In the genomic region with DNA sequence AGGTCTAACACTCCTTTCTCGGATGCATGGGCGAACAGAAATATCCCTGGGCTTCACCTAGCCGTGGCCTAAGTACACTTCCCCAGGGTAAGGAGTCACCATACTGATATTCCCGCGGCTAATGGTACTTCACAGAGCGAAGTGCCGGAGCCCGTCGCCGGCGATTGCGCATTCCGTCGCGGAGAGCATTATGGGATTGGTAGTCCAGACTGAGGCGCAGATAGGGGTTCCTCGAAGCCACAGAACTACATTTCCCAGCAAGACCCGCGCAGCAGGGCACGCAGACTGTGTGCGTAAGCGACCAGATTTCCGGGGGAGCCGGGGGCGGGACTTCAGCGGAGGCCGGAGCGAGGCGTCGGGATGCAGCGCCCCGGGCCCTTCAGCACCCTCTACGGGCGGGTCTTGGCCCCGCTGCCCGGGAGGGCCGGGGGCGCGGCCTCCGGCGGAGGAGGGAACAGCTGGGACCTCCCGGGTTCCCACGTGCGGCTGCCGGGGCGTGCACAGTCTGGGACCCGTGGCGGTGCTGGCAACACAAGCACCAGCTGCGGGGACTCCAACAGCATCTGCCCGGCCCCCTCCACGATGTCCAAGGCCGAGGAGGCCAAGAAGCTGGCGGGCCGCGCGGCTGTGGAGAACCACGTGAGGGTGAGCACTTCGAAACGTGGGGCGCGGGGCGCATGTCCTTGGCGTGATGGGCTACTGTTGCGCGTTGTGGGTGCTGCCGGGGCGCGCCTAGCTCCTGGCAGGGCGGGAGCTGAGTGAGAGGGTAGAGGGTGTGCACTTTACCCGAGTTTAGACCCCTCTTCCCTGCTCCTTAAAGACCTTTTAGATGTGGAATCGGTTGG, we compare ENCODE assay signal across 1 cellular context.
TF ChIP-seq lines count a peak whose summit lies in the region.

A gene (plus strand): TSS at position 335 of the 845 bp plus-strand sequence. CDS start 26 bp downstream, at position 361.

TF ChIP-seq in H1, 55 proteins besides CTCF, POLR2A, EP300 and RAD21 (continues in another document):
- TF ChIP-seq CHD2 (IDR thresholded peaks at IDR 0.05; ENCODE audit: low read length) = peak; percentile 80
- TF ChIP-seq, protein P1, sequence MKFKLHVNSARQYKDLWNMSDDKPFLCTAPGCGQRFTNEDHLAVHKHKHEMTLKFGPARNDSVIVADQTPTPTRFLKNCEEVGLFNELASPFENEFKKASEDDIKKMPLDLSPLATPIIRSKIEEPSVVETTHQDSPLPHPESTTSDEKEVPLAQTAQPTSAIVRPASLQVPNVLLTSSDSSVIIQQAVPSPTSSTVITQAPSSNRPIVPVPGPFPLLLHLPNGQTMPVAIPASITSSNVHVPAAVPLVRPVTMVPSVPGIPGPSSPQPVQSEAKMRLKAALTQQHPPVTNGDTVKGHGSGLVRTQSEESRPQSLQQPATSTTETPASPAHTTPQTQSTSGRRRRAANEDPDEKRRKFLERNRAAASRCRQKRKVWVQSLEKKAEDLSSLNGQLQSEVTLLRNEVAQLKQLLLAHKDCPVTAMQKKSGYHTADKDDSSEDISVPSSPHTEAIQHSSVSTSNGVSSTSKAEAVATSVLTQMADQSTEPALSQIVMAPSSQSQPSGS (IDR thresholded peaks at IDR 0.05; ENCODE audit: low read length) = no peak
- TF ChIP-seq CEBPB (IDR thresholded peaks at IDR 0.05; ENCODE audit: low read depth, low read length) = peak; percentile 75
- no peak for TF ChIP-seq RXRA (IDR thresholded peaks at IDR 0.05; ENCODE audit: insufficient read depth, low read depth, low read length)
- no peak for TF ChIP-seq YY1 (IDR thresholded peaks at IDR 0.05; ENCODE audit: low read depth, low read length)
- 0 out of 2 replicates have a peak, but pooled peaks have one; percentile 44 for TF ChIP-seq FOSL1 (IDR thresholded peaks at IDR 0.05; ENCODE audit: insufficient read depth, low read depth, low read length)
- TF ChIP-seq POLR2AphosphoS5 (IDR thresholded peaks at IDR 0.05; ENCODE audit: low read depth, low read length) = peak; percentile 75; the same call in 1 of the 2 replicates
- TF ChIP-seq CTBP2 (IDR thresholded peaks at IDR 0.05; ENCODE audit: borderline replicate concordance, insufficient read depth, insufficient read length, low read length) = peak; percentile 84
- TF ChIP-seq, protein P2, sequence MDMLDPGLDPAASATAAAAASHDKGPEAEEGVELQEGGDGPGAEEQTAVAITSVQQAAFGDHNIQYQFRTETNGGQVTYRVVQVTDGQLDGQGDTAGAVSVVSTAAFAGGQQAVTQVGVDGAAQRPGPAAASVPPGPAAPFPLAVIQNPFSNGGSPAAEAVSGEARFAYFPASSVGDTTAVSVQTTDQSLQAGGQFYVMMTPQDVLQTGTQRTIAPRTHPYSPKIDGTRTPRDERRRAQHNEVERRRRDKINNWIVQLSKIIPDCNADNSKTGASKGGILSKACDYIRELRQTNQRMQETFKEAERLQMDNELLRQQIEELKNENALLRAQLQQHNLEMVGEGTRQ (IDR thresholded peaks at IDR 0.05; ENCODE audit: low read length) = no peak
- no peak for TF ChIP-seq EZH2 (IDR thresholded peaks at IDR 0.05; ENCODE audit: low read depth, low read length, severe bottlenecking)
- peak; percentile 34; the same call in 1 of the 2 replicates for TF ChIP-seq JUND (IDR thresholded peaks at IDR 0.05; ENCODE audit: low read length)
- TF ChIP-seq TCF12 (IDR thresholded peaks at IDR 0.05; ENCODE audit: low read depth, low read length) = 0 out of 2 replicates have a peak, but pooled peaks have one; percentile 3
- TF ChIP-seq TAF7 (optimal IDR thresholded peaks at IDR 0.05; ENCODE audit: borderline replicate concordance, low read depth, low read length) = peak; percentile 52
- TF ChIP-seq, protein P3, sequence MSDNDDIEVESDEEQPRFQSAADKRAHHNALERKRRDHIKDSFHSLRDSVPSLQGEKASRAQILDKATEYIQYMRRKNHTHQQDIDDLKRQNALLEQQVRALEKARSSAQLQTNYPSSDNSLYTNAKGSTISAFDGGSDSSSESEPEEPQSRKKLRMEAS (IDR thresholded peaks at IDR 0.05) = peak; percentile 95
- TF ChIP-seq ASH2L (IDR thresholded peaks at IDR 0.05; ENCODE audit: low read length) = peak; percentile 22
- TF ChIP-seq KDM4A (IDR thresholded peaks at IDR 0.05; ENCODE audit: low read depth, low read length, severe bottlenecking) = peak; percentile 88
- TF ChIP-seq GTF2F1 (IDR thresholded peaks at IDR 0.05; ENCODE audit: borderline replicate concordance, low read depth, low read length) = peak; percentile 46; the same call in 1 of the 2 replicates
- TF ChIP-seq HDAC2 (IDR thresholded peaks at IDR 0.05; ENCODE audit: borderline replicate concordance in 1 of 2, low read depth in 2 of 2, low read length in 2 of 2) = 0 out of 4 replicates have a peak, but pooled peaks of 1 of the 2 experiments have one; percentile 67
- TF ChIP-seq BACH1 (IDR thresholded peaks at IDR 0.05; ENCODE audit: low read length) = no peak
- no peak for TF ChIP-seq ZNF274 (IDR thresholded peaks at IDR 0.05; ENCODE audit: borderline replicate concordance, extremely low read depth, low read length)
- TF ChIP-seq SUZ12 (IDR thresholded peaks at IDR 0.05; ENCODE audit: low read length) = no peak
- TF ChIP-seq HDAC6 (IDR thresholded peaks at IDR 0.05; ENCODE audit: low read depth, low read length) = no peak
- no peak for TF ChIP-seq EGR1 (IDR thresholded peaks at IDR 0.05; ENCODE audit: borderline replicate concordance, low read depth, low read length)
- TF ChIP-seq TAF1 (IDR thresholded peaks at IDR 0.05; ENCODE audit: low read depth, low read length) = peak; percentile 85
- TF ChIP-seq BCL11A (IDR thresholded peaks at IDR 0.05; ENCODE audit: low read depth in 2 of 2, low read length in 2 of 2) = no peak
- TF ChIP-seq, protein P4, sequence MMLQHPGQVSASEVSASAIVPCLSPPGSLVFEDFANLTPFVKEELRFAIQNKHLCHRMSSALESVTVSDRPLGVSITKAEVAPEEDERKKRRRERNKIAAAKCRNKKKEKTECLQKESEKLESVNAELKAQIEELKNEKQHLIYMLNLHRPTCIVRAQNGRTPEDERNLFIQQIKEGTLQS (IDR thresholded peaks at IDR 0.05; ENCODE audit: insufficient read depth, low read depth, low read length) = peak; percentile 97
- no peak for TF ChIP-seq NRF1 (IDR thresholded peaks at IDR 0.05; ENCODE audit: low read depth, low read length)
- peak; percentile 56 for TF ChIP-seq RNF2 (IDR thresholded peaks at IDR 0.05; ENCODE audit: borderline replicate concordance, low read depth, low read length, missing control alignments, poor library complexity, severe bottlenecking)
- 0 out of 2 replicates have a peak, but pooled peaks have one; percentile 57 for TF ChIP-seq RBBP5 (IDR thresholded peaks at IDR 0.05; ENCODE audit: borderline replicate concordance, low read depth, low read length)
- TF ChIP-seq SIN3A (conservative IDR thresholded peaks at IDR 0.05 in 1 of 2, IDR thresholded peaks at IDR 0.05 in 1 of 2; ENCODE audit: low read depth in 1 of 2, low read length in 2 of 2) = peak; percentile 65 to 84; a peak in 2 of 4 replicates
- no peak for TF ChIP-seq CBX8 (IDR thresholded peaks at IDR 0.05; ENCODE audit: borderline replicate concordance, low read depth, low read length)
- TF ChIP-seq CBX5 (IDR thresholded peaks at IDR 0.05; ENCODE audit: low read depth, low read length) = no peak
- peak; percentile 64; the same call in 1 of the 2 replicates for TF ChIP-seq PHF8 (conservative IDR thresholded peaks at IDR 0.05; ENCODE audit: low read depth, low read length)
- TF ChIP-seq CHD1 (IDR thresholded peaks at IDR 0.05; ENCODE audit: low read depth, low read length) = no peak
- TF ChIP-seq SIX5 (IDR thresholded peaks at IDR 0.05; ENCODE audit: low read depth, low read length) = peak; percentile 97
- peak; percentile 64 for TF ChIP-seq TEAD4 (IDR thresholded peaks at IDR 0.05; ENCODE audit: low read depth, low read length)
- TF ChIP-seq SIRT6 (IDR thresholded peaks at IDR 0.05; ENCODE audit: low read length) = no peak
- no peak for TF ChIP-seq KDM5A (IDR thresholded peaks at IDR 0.05; ENCODE audit: low read length)
- TF ChIP-seq, protein P5, sequence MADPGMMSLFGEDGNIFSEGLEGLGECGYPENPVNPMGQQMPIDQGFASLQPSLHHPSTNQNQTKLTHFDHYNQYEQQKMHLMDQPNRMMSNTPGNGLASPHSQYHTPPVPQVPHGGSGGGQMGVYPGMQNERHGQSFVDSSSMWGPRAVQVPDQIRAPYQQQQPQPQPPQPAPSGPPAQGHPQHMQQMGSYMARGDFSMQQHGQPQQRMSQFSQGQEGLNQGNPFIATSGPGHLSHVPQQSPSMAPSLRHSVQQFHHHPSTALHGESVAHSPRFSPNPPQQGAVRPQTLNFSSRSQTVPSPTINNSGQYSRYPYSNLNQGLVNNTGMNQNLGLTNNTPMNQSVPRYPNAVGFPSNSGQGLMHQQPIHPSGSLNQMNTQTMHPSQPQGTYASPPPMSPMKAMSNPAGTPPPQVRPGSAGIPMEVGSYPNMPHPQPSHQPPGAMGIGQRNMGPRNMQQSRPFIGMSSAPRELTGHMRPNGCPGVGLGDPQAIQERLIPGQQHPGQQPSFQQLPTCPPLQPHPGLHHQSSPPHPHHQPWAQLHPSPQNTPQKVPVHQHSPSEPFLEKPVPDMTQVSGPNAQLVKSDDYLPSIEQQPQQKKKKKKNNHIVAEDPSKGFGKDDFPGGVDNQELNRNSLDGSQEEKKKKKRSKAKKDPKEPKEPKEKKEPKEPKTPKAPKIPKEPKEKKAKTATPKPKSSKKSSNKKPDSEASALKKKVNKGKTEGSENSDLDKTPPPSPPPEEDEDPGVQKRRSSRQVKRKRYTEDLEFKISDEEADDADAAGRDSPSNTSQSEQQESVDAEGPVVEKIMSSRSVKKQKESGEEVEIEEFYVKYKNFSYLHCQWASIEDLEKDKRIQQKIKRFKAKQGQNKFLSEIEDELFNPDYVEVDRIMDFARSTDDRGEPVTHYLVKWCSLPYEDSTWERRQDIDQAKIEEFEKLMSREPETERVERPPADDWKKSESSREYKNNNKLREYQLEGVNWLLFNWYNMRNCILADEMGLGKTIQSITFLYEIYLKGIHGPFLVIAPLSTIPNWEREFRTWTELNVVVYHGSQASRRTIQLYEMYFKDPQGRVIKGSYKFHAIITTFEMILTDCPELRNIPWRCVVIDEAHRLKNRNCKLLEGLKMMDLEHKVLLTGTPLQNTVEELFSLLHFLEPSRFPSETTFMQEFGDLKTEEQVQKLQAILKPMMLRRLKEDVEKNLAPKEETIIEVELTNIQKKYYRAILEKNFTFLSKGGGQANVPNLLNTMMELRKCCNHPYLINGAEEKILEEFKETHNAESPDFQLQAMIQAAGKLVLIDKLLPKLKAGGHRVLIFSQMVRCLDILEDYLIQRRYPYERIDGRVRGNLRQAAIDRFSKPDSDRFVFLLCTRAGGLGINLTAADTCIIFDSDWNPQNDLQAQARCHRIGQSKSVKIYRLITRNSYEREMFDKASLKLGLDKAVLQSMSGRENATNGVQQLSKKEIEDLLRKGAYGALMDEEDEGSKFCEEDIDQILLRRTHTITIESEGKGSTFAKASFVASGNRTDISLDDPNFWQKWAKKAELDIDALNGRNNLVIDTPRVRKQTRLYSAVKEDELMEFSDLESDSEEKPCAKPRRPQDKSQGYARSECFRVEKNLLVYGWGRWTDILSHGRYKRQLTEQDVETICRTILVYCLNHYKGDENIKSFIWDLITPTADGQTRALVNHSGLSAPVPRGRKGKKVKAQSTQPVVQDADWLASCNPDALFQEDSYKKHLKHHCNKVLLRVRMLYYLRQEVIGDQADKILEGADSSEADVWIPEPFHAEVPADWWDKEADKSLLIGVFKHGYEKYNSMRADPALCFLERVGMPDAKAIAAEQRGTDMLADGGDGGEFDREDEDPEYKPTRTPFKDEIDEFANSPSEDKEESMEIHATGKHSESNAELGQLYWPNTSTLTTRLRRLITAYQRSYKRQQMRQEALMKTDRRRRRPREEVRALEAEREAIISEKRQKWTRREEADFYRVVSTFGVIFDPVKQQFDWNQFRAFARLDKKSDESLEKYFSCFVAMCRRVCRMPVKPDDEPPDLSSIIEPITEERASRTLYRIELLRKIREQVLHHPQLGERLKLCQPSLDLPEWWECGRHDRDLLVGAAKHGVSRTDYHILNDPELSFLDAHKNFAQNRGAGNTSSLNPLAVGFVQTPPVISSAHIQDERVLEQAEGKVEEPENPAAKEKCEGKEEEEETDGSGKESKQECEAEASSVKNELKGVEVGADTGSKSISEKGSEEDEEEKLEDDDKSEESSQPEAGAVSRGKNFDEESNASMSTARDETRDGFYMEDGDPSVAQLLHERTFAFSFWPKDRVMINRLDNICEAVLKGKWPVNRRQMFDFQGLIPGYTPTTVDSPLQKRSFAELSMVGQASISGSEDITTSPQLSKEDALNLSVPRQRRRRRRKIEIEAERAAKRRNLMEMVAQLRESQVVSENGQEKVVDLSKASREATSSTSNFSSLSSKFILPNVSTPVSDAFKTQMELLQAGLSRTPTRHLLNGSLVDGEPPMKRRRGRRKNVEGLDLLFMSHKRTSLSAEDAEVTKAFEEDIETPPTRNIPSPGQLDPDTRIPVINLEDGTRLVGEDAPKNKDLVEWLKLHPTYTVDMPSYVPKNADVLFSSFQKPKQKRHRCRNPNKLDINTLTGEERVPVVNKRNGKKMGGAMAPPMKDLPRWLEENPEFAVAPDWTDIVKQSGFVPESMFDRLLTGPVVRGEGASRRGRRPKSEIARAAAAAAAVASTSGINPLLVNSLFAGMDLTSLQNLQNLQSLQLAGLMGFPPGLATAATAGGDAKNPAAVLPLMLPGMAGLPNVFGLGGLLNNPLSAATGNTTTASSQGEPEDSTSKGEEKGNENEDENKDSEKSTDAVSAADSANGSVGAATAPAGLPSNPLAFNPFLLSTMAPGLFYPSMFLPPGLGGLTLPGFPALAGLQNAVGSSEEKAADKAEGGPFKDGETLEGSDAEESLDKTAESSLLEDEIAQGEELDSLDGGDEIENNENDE (IDR thresholded peaks at IDR 0.05; ENCODE audit: insufficient replicate concordance, low read length) = no peak
- peak; percentile 87 for TF ChIP-seq TBP (IDR thresholded peaks at IDR 0.05; ENCODE audit: low read depth, low read length)
- TF ChIP-seq SP4 (IDR thresholded peaks at IDR 0.05; ENCODE audit: low read length) = peak; percentile 73; the same call in 1 of the 2 replicates
- peak; percentile 20 for TF ChIP-seq NANOG (IDR thresholded peaks at IDR 0.05; ENCODE audit: insufficient read depth, low read depth, low read length, poor library complexity, severe bottlenecking)
- TF ChIP-seq SAP30 (IDR thresholded peaks at IDR 0.05; ENCODE audit: insufficient read depth, insufficient replicate concordance, low read length) = no peak
- peak; percentile 74 for TF ChIP-seq SRF (IDR thresholded peaks at IDR 0.05; ENCODE audit: low read depth, low read length)
- peak; percentile 30; the same call in 1 of the 2 replicates for TF ChIP-seq BRCA1 (IDR thresholded peaks at IDR 0.05; ENCODE audit: low read depth, low read length)
- no peak for TF ChIP-seq SP2 (IDR thresholded peaks at IDR 0.05; ENCODE audit: low read length)
- no peak for TF ChIP-seq POU5F1 (IDR thresholded peaks at IDR 0.05; ENCODE audit: low read depth, low read length)
- 0 out of 2 replicates have a peak, but pooled peaks have one; percentile 38 for TF ChIP-seq SP1 (IDR thresholded peaks at IDR 0.05; ENCODE audit: low read depth, low read length)
- TF ChIP-seq KDM1A (IDR thresholded peaks at IDR 0.05; ENCODE audit: borderline replicate concordance, low read length) = no peak
- peak; percentile 98 for TF ChIP-seq CREB1 (IDR thresholded peaks at IDR 0.05)
- TF ChIP-seq, protein P6, sequence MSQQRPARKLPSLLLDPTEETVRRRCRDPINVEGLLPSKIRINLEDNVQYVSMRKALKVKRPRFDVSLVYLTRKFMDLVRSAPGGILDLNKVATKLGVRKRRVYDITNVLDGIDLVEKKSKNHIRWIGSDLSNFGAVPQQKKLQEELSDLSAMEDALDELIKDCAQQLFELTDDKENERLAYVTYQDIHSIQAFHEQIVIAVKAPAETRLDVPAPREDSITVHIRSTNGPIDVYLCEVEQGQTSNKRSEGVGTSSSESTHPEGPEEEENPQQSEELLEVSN (IDR thresholded peaks at IDR 0.05) = peak; percentile 86
- no peak for TF ChIP-seq MAFK (IDR thresholded peaks at IDR 0.05; ENCODE audit: low read depth, low read length)
